In the genomic region with DNA sequence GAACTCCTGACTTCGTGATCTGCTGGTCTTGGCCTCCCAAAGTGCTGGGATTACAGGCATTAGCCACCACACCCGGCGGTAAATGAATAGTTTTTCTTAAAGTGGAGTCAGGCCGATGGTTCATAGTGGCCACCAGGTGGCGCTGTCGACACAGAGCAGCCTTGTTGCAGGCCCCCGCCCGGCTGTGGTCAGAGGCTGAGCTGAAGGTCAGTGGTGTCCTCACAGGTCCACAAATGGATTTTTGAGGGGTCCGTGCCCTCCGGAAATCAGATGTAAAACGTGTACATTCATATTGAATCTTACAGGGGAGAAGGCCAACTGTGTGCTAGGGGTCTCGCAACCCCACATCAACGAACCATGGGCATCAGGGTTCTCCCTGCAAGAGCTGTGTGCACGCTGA, we compare ENCODE assay signal across 10 cellular contexts. TPM values are rescaled to one million over a fixed set of nuclear protein-coding genes. Genes with fewer than 3 reads are reported as not detected.
DNase-seq lines count a peak whose midpoint lies in the region; ATAC-seq and TF ChIP-seq lines count a peak whose summit lies in the region.
"Had no signal": no experiment of that assay in that cellular context is flagged by ENCODE, and none has a peak within 500 bp of the region (broad histone marks: within the 10 kb centered on the region; RNA-seq: fewer than 3 reads in every experiment).

No MANE protein-coding gene starts in this region.

- no peak overlapping the region for H3K4me2 ChIP-seq in DND-41 (ENCODE audit: insufficient read depth, low read length)

- DNase-seq in DND-41 (no peak), HFF-Myc (ENCODE audit: extremely low read depth, low read depth) (no peak), brain microvascular endothelial cell (no peak), naive B cell (no peak), NCI-H1048 (lab: John Stamatoyannopoulos, UW) (no peak), NCI-H187 (lab: John Stamatoyannopoulos, UW) (no peak), putamen (ENCODE audit: low spot score) (no peak)
- DNase-seq: cerebellar nuclear complex, SHP77 had no signal

- no peaks in the 10 kb centered on the region for H3K79me2 ChIP-seq in DND-41 (ENCODE audit: insufficient read depth, low read length)

- peak overlapping the region in 1 of 8 donors; percentile 26 for H3K4me3 Mint-ChIP-seq in naive B cell

- H2AFZ ChIP-seq in DND-41 (ENCODE audit: low read depth, low read length), result no peak overlapping the region

- peaks cover 10% of the 10 kb centered on the region for H3K9me3 ChIP-seq in DND-41 (ENCODE audit: insufficient read depth, low read length, severe bottlenecking)

- no peaks in the 10 kb centered on the region for H3K4me1 Mint-ChIP-seq in naive B cell

- no peaks in the 10 kb centered on the region for H3K27me3 Mint-ChIP-seq in naive B cell

- H3K9me3 Mint-ChIP-seq in naive B cell, result peaks cover 0 to 10% (median 6%) of the 10 kb centered on the region in 7 donors

- peaks cover 0 to 7% of the 10 kb centered on the region in 2 donors for H3K36me3 Mint-ChIP-seq in naive B cell

- H3K9ac ChIP-seq in DND-41 (ENCODE audit: low read depth, low read length), result no peak overlapping the region

- peak overlapping the region in 4 of 6 donors; percentile 68 to 96 (median 86) for H3K27ac Mint-ChIP-seq in naive B cell

- H3K27ac ChIP-seq in DND-41 (ENCODE audit: low read length) (no peak overlapping the region), brain microvascular endothelial cell (no peak overlapping the region)

- H3K4me3 ChIP-seq in DND-41 (ENCODE audit: low read depth in 1 of 2, low read length in 2 of 2) (no peak overlapping the region), HFF-Myc (replicated peaks; ENCODE audit: low read depth, low read length) (no peak overlapping the region), brain microvascular endothelial cell (ENCODE audit: low read depth, low read length) (no peak overlapping the region)

- H3K36me3 ChIP-seq in DND-41 (ENCODE audit: insufficient read depth, low read length), result peaks cover 48% of the 10 kb centered on the region
- H3K36me3 ChIP-seq in brain microvascular endothelial cell (replicated peaks), result peaks cover 45% of the 10 kb centered on the region

- H3K4me1 ChIP-seq in DND-41 (ENCODE audit: insufficient read depth, low read length), result no peaks in the 10 kb centered on the region

- in situ Hi-C loops in brain microvascular endothelial cell (cut with HindIII; ENCODE audit: low pct_ligation_motif_present, low sequenced_read_pairs), result no loop called here

- no peaks in the 10 kb centered on the region for H3K27me3 ChIP-seq in DND-41 (ENCODE audit: insufficient read depth, low read length, poor library complexity)
- no peaks in the 10 kb centered on the region for H3K27me3 ChIP-seq in brain microvascular endothelial cell (replicated peaks)

- TF ChIP-seq CTCF in DND-41 (IDR thresholded peaks at IDR 0.05; ENCODE audit: borderline replicate concordance, extremely low read depth, low read length, poor library complexity, severe bottlenecking) (peak; percentile 69), HFF-Myc (IDR thresholded peaks at IDR 0.05; ENCODE audit: low read depth, low read length, missing control alignments) (peak; percentile 66), brain microvascular endothelial cell (IDR thresholded peaks at IDR 0.05; ENCODE audit: low read depth, low read length, missing control alignments) (peak; percentile 77)

- no peaks in the 10 kb centered on the region for H4K20me1 ChIP-seq in DND-41 (ENCODE audit: insufficient read depth, low read length)

- ATAC-seq in DND-41 (ENCODE audit: insufficient read depth, low read depth), result no peak
- no peak for ATAC-seq in naive B cell (ENCODE audit: low read depth in 2 of 2)
- no peak for ATAC-seq in GM21367 (IDR thresholded peaks at IDR 0.05; ENCODE audit: unreplicated experiment)

RNA-seq across cellular contexts. Expression of a gene that starts 13.4 kb away (rescaled TPM):
- polyA plus RNA-seq in naive B cell (ENCODE audit: low read depth in 6 of 6), result 10 to 100 TPM; 39.9 to 64.1 (median 52.5) TPM

RNA-seq across cellular contexts. Expression of a gene that starts 29.5 kb away (rescaled TPM):
- not detected for polyA plus RNA-seq in naive B cell (ENCODE audit: low read depth in 6 of 6)

RNA-seq across cellular contexts. Expression of a gene that starts 44.9 kb away (rescaled TPM):
- 1 to 10 TPM in 1 of 6 donors, under 1 TPM in 5; 0.13 to 1.1 (median 0.59) TPM for polyA plus RNA-seq in naive B cell (ENCODE audit: low read depth in 6 of 6)

RNA-seq across cellular contexts. Expression of a gene that starts 50.2 kb away (rescaled TPM):
- polyA plus RNA-seq in naive B cell (ENCODE audit: low read depth in 6 of 6), result 10 to 100 TPM; 37.2 to 75.5 (median 49.5) TPM

RNA-seq across cellular contexts. Expression of a gene that starts 50.6 kb away (rescaled TPM):
- not detected for polyA plus RNA-seq in naive B cell (ENCODE audit: low read depth in 6 of 6)
